ENCODE assay signal across 18 cellular contexts in the genomic region with DNA sequence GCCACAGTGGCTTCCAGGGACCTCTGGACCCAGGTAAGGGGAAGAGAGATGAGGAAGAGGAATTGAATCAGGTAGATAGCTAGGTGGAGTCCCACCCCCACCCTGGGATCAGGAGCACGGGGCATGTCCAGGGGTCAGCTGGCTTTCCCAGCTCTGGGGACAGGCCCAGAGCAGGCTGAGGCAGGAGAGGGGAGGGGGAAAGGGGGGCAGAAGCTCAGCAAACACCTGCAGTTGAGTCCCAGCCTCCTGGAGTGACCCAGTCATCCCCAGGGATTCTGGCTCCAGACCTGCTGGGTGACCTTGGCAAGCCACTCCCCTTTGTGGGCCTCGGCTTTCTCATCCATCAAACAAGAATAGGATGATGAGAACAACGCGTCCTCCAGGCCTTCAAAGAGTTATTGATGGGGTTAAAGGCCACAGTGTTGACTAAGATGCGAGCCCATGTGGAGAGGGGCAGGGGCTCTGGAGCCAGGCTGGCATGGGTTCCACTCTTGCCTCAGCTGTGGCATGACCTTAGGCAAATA. TPM values are rescaled to one million over a fixed set of nuclear protein-coding genes. Genes with fewer than 3 reads are reported as not detected.
DNase-seq lines count a peak whose midpoint lies in the region; ATAC-seq and TF ChIP-seq lines count a peak whose summit lies in the region.
"Had no signal": no experiment of that assay in that cellular context is flagged by ENCODE, and none has a peak within 500 bp of the region (broad histone marks: within the 10 kb centered on the region; RNA-seq: fewer than 3 reads in every experiment).

No MANE protein-coding gene starts in this region.

- intact Hi-C loops in stomach (cut with DNase I; ENCODE audit: low total_unique reads) = no loop called here

- H3K4me3 ChIP-seq in liver (ENCODE audit: low read depth in 1 of 3, low read length in 3 of 3) (no peak overlapping the region), stomach (peak overlapping the region in 3 of 4 donors; percentile 9 to 82 (median 79)), suprapubic skin (no peak overlapping the region)
- H3K4me3 ChIP-seq: A549, GM23248, tibial artery had no signal

- no peak for TF ChIP-seq POLR2A in stomach (IDR thresholded peaks at IDR 0.05)
- no peak for TF ChIP-seq POLR2A in suprapubic skin (IDR thresholded peaks at IDR 0.05)

- no peak for TF ChIP-seq RAD21 in liver (IDR thresholded peaks at IDR 0.05)

- H3K9me3 ChIP-seq in liver (ENCODE audit: control insufficient read depth in 4 of 4, low read length in 3 of 4) (no peaks in the 10 kb centered on the region), stomach (no peaks in the 10 kb centered on the region), suprapubic skin (no peaks in the 10 kb centered on the region)
- H3K9me3 ChIP-seq: A549, tibial artery had no signal

- peaks cover 13 to 93% (median 81%) of the 10 kb centered on the region in 4 donors for H3K4me1 ChIP-seq in liver (ENCODE audit: control insufficient read depth in 4 of 4, insufficient read depth in 4 of 4, low read length in 3 of 4)
- H3K4me1 ChIP-seq in stomach = peaks cover 72 to 97% (median 94%) of the 10 kb centered on the region in 4 donors
- H3K4me1 ChIP-seq in suprapubic skin = peaks cover 72% of the 10 kb centered on the region

- H3K27me3 ChIP-seq in liver (ENCODE audit: control insufficient read depth in 4 of 4, insufficient read depth in 4 of 4, low read length in 3 of 4) (no peaks in the 10 kb centered on the region), stomach (no peaks in the 10 kb centered on the region), suprapubic skin (no peaks in the 10 kb centered on the region)
- H3K27me3 ChIP-seq: tibial artery had no signal

- 27% methylated on average over 5 of the region's 5 CpGs for WGBS in liver
- WGBS in stomach, 5 donors = 14 to 55% (median 44%) methylated on average over 5 of the region's 5 CpGs
- WGBS in suprapubic skin = 84% methylated on average over 5 of the region's 5 CpGs

- peak overlapping the region; percentile 86 to 92 for H3K27ac ChIP-seq in liver (ENCODE audit: low read depth in 1 of 2, low read length in 2 of 2)
- peak overlapping the region; percentile 93 to 96 (median 95) for H3K27ac ChIP-seq in stomach
- H3K27ac ChIP-seq in suprapubic skin = no peak overlapping the region
- H3K27ac ChIP-seq: GM23248, tibial artery had no signal

- no peak overlapping the region for H3K9ac ChIP-seq in liver (ENCODE audit: low read depth in 1 of 2, low read length in 2 of 2)
- H3K9ac ChIP-seq: GM23248 had no signal

- TF ChIP-seq EP300 in stomach (IDR thresholded peaks at IDR 0.05) = no peak
- no peak for TF ChIP-seq EP300 in suprapubic skin (IDR thresholded peaks at IDR 0.05)

- DNase-seq in NCI-H146 (lab: John Stamatoyannopoulos, UW) (peak; percentile 22), NCI-H146 treated with DMSO at 0.1 percent for 48 hours (lab: John Stamatoyannopoulos, UW; ENCODE audit: unreplicated experiment) (no peak), amniotic epithelial cell (ENCODE audit: low read depth) (peak; percentile 73), stomach (peak; percentile 66), GOT3 (lab: John Stamatoyannopoulos, UW) (no peak), suprapubic skin (ENCODE audit: low spot score in 2 of 2) (no peak)
- DNase-seq: activated CD4-positive, alpha-beta memory T cell treated with anti-CD3 and anti-CD28 coated beads, Interleukin-2, amount 10 ng/mL, durations not matched to agents 7 days and 5 days; GM23248; kidney glomerular epithelial cell; naive thymus-derived CD4-positive, alpha-beta T cell; NCI-H1694; NCI-H524; OCI-M1; stimulated activated CD4-positive, alpha-beta T cell treated with anti-CD3 and anti-CD28 coated beads, Interleukin-2, amount 100 ng/mL, for 24 hours; tibial artery had no signal

- TF ChIP-seq CTCF in liver (IDR thresholded peaks at IDR 0.05; ENCODE audit: low read depth, low read length, missing input control) (no peak), stomach (IDR thresholded peaks at IDR 0.05) (no peak), suprapubic skin (IDR thresholded peaks at IDR 0.05) (no peak)

- no peaks in the 10 kb centered on the region for H3K36me3 ChIP-seq in liver (ENCODE audit: control insufficient read depth in 4 of 4, insufficient read depth in 3 of 4, low read depth in 1 of 4, low read length in 3 of 4)
- H3K36me3 ChIP-seq in stomach = peaks cover 0 to 9% (median 0%) of the 10 kb centered on the region in 4 donors
- H3K36me3 ChIP-seq in suprapubic skin = no peaks in the 10 kb centered on the region

- no peak for ATAC-seq in GM21528 (IDR thresholded peaks at IDR 0.05; ENCODE audit: low FRiP score, unreplicated experiment)
- ATAC-seq: A549; naive thymus-derived CD4-positive, alpha-beta T cell had no signal

TF ChIP-seq in liver, 16 proteins besides CTCF, POLR2A, EP300 and RAD21 (continues in another document):
- TF ChIP-seq JUND (IDR thresholded peaks at IDR 0.05) (peak; percentile 83 to 86), TAF1 (conservative IDR thresholded peaks at IDR 0.05) (no peak), YY1 (IDR thresholded peaks at IDR 0.05) (peak; percentile 54), HNF4A (conservative IDR thresholded peaks at IDR 0.05) (peak; percentile 80 to 86), NR2F2 (IDR thresholded peaks at IDR 0.05) (peak; percentile 94), SP1 (IDR thresholded peaks at IDR 0.05) (peak; percentile 95), HNF4G (IDR thresholded peaks at IDR 0.05) (peak; percentile 83), GABPA (IDR thresholded peaks at IDR 0.05 in 1 of 2, conservative IDR thresholded peaks at IDR 0.05 in 1 of 2) (peak in 1 of 2 donors; percentile 52), RXRA (IDR thresholded peaks at IDR 0.05) (peak; percentile 92 to 95), FOXA1 (IDR thresholded peaks at IDR 0.05) (no peak), FOXA2 (IDR thresholded peaks at IDR 0.05) (peak; percentile 70)
- TF ChIP-seq, protein P1, sequence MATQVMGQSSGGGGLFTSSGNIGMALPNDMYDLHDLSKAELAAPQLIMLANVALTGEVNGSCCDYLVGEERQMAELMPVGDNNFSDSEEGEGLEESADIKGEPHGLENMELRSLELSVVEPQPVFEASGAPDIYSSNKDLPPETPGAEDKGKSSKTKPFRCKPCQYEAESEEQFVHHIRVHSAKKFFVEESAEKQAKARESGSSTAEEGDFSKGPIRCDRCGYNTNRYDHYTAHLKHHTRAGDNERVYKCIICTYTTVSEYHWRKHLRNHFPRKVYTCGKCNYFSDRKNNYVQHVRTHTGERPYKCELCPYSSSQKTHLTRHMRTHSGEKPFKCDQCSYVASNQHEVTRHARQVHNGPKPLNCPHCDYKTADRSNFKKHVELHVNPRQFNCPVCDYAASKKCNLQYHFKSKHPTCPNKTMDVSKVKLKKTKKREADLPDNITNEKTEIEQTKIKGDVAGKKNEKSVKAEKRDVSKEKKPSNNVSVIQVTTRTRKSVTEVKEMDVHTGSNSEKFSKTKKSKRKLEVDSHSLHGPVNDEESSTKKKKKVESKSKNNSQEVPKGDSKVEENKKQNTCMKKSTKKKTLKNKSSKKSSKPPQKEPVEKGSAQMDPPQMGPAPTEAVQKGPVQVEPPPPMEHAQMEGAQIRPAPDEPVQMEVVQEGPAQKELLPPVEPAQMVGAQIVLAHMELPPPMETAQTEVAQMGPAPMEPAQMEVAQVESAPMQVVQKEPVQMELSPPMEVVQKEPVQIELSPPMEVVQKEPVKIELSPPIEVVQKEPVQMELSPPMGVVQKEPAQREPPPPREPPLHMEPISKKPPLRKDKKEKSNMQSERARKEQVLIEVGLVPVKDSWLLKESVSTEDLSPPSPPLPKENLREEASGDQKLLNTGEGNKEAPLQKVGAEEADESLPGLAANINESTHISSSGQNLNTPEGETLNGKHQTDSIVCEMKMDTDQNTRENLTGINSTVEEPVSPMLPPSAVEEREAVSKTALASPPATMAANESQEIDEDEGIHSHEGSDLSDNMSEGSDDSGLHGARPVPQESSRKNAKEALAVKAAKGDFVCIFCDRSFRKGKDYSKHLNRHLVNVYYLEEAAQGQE (IDR thresholded peaks at IDR 0.05) = peak; percentile 60
- TF ChIP-seq, protein P2, sequence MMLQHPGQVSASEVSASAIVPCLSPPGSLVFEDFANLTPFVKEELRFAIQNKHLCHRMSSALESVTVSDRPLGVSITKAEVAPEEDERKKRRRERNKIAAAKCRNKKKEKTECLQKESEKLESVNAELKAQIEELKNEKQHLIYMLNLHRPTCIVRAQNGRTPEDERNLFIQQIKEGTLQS (IDR thresholded peaks at IDR 0.05) = peak; percentile 86
- TF ChIP-seq, protein P3, sequence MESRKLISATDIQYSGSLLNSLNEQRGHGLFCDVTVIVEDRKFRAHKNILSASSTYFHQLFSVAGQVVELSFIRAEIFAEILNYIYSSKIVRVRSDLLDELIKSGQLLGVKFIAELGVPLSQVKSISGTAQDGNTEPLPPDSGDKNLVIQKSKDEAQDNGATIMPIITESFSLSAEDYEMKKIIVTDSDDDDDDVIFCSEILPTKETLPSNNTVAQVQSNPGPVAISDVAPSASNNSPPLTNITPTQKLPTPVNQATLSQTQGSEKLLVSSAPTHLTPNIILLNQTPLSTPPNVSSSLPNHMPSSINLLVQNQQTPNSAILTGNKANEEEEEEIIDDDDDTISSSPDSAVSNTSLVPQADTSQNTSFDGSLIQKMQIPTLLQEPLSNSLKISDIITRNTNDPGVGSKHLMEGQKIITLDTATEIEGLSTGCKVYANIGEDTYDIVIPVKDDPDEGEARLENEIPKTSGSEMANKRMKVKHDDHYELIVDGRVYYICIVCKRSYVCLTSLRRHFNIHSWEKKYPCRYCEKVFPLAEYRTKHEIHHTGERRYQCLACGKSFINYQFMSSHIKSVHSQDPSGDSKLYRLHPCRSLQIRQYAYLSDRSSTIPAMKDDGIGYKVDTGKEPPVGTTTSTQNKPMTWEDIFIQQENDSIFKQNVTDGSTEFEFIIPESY (IDR thresholded peaks at IDR 0.05) = peak; percentile 90
- TF ChIP-seq, protein P4, sequence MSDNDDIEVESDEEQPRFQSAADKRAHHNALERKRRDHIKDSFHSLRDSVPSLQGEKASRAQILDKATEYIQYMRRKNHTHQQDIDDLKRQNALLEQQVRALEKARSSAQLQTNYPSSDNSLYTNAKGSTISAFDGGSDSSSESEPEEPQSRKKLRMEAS (IDR thresholded peaks at IDR 0.05) = peak; percentile 91

RNA-seq across cellular contexts. Expression of a gene that starts 16.0 kb away (rescaled TPM):
- total RNA-seq in liver (100 to 1,000 TPM in 1 of 2 donors, 10 to 100 TPM in 1; 70.5 to 176 TPM), stomach (100 to 1,000 TPM; 125 to 895 (median 321) TPM), suprapubic skin (10 to 100 TPM; 76.3 to 83.0 (median 79.4) TPM)
- polyA plus RNA-seq in liver (100 to 1,000 TPM; 287 to 328 TPM), stomach (100 to 1,000 TPM; 310 to 950 (median 759) TPM)

RNA-seq across cellular contexts. Expression of a gene that starts 25.6 kb away (rescaled TPM):
- 10 to 100 TPM; 59.8 to 77.8 TPM for total RNA-seq in liver
- polyA plus RNA-seq in liver = 10 to 100 TPM; 14.4 to 27.2 TPM
- 100 to 1,000 TPM in 3 of 5 donors, 10 to 100 TPM in 2; 61.9 to 201 (median 127) TPM for total RNA-seq in stomach
- polyA plus RNA-seq in stomach = 10 to 100 TPM; 32.2 to 51.1 (median 38.2) TPM
- 100 to 1,000 TPM in 1 of 4 donors, 10 to 100 TPM in 3; 53.8 to 126 (median 88.8) TPM for total RNA-seq in suprapubic skin

RNA-seq across cellular contexts. Expression of a gene that starts 36.4 kb away (rescaled TPM):
- total RNA-seq in liver = 10 to 100 TPM in 1 of 2 donors, 1 to 10 TPM in 1; 5.7 to 17.8 TPM
- polyA plus RNA-seq in liver = 1 to 10 TPM; 4.7 to 9.0 TPM
- total RNA-seq in stomach = 100 to 1,000 TPM in 1 of 5 donors, 10 to 100 TPM in 4; 13.0 to 266 (median 40.3) TPM
- polyA plus RNA-seq in stomach = 10 to 100 TPM; 15.4 to 67.0 (median 30.4) TPM
- 100 to 1,000 TPM in 2 of 4 donors, 10 to 100 TPM in 2; 81.9 to 231 (median 111) TPM for total RNA-seq in suprapubic skin

Comparison
In these comparisons a context has a peak if more than half of its experiments do, and no peak if none do; other contexts are left out.
1. DNase-seq: peak in NCI-H146 (single experiment), amniotic epithelial cell (single experiment) and stomach (single experiment); none in NCI-H146 treated with DMSO at 0.1 percent for 48 hours (single experiment), GOT3 (single experiment) and suprapubic skin (0 of 2).
2. H3K4me3 ChIP-seq: peak in stomach (3 of 4); none in liver (0 of 3) and suprapubic skin (single experiment).